In genomic region chr15:73051402-73051810, GRCh38 we compare ENCODE assay signal across 8 cellular contexts. TPM values are rescaled to one million over a fixed set of nuclear protein-coding genes. Genes with fewer than 3 reads are reported as not detected.
DNase-seq lines count a peak whose midpoint lies in the region; ATAC-seq, FAIRE-seq and TF ChIP-seq lines count a peak whose summit lies in the region.

No MANE protein-coding gene starts in this region.

- FAIRE-seq in A549 (lab: Jason Lieb, UNC): no peak

- H3K27ac Mint-ChIP-seq in T-helper 17 cell: peak overlapping the region; percentile 83

- H3K4me2 ChIP-seq in A549: peak overlapping the region; percentile 84
- H3K4me2 ChIP-seq in neuronal stem cell (ENCODE audit: insufficient read depth, low read length, poor library complexity, severe bottlenecking): peak overlapping the region; percentile 79

- H3K4me1 ChIP-seq in A549 (peaks cover 13% of the 10 kb centered on the region), neuronal stem cell (ENCODE audit: control insufficient read depth in 2 of 2, insufficient read depth in 1 of 2, low read depth in 1 of 2, low read length in 2 of 2) (peaks cover 0 to 14% of the 10 kb centered on the region in 2 donors)

- WGBS in A549 (ENCODE audit: missing lambda C conversion rate): 3% methylated on average over 31 of the region's 42 CpGs
- WGBS in neuronal stem cell (ENCODE audit: extremely low coverage in 2 of 2, insufficient read length in 2 of 2, insufficient replicate concordance in 1 of 2), 2 donors: no CpG with 5 or more reads among the region's 42 CpGs

- peak overlapping the region; percentile 98 for H3K18ac ChIP-seq in neuronal stem cell (ENCODE audit: low read length)

- H3K79me1 ChIP-seq in neuronal stem cell (ENCODE audit: low read depth, low read length): no peaks in the 10 kb centered on the region

- H2BK5ac ChIP-seq in neuronal stem cell (ENCODE audit: low read length): peak overlapping the region; percentile 91

- H3K36me3 ChIP-seq in H7 (replicated peaks; ENCODE audit: control insufficient read depth, insufficient read depth, low read length) (no peaks in the 10 kb centered on the region), neuronal stem cell (replicated peaks in 1 of 2; ENCODE audit: control insufficient read depth in 2 of 2, insufficient read depth in 2 of 2, low read length in 2 of 2) (peaks cover 0 to 4% of the 10 kb centered on the region in 2 donors)

- H3K14ac ChIP-seq in neuronal stem cell (ENCODE audit: low read length): no peak overlapping the region

- no peaks in the 10 kb centered on the region for H3K27me3 ChIP-seq in H7 (ENCODE audit: control insufficient read depth, insufficient read depth, low read length)
- no peaks in the 10 kb centered on the region for H3K27me3 ChIP-seq in neuronal stem cell (ENCODE audit: control insufficient read depth in 3 of 3, insufficient read depth in 3 of 3, low read depth in 1 of 3, low read length in 3 of 3)

- H3K9ac ChIP-seq in neuronal stem cell (ENCODE audit: low read depth, low read length, poor library complexity): peak overlapping the region; percentile 89

- H3K9me3 ChIP-seq in A549 (no peaks in the 10 kb centered on the region), T-helper 17 cell (ENCODE audit: control insufficient read depth, low read length, poor library complexity, severe bottlenecking) (no peaks in the 10 kb centered on the region), neuronal stem cell (replicated peaks in 1 of 2; ENCODE audit: control insufficient read depth in 2 of 2, insufficient read depth in 1 of 2, low read depth in 1 of 2, low read length in 2 of 2) (no peaks in the 10 kb centered on the region)

- H3K23ac ChIP-seq in neuronal stem cell (ENCODE audit: low read depth, low read length, poor library complexity): peak overlapping the region; percentile 98

- no peak overlapping the region for H2BK15ac ChIP-seq in neuronal stem cell (ENCODE audit: low read length)

- no peak overlapping the region for H2BK12ac ChIP-seq in neuronal stem cell (ENCODE audit: low read length)

- TF ChIP-seq RAD21 in A549 (conservative IDR thresholded peaks at IDR 0.05 in 1 of 2, IDR thresholded peaks at IDR 0.05 in 1 of 2): no peak

- peak; percentile 35 to 69; a peak in 5 of 6 replicates for ATAC-seq in A549
- ATAC-seq in T-helper 17 cell: peak; percentile 4

- H2BK120ac ChIP-seq in neuronal stem cell (ENCODE audit: low read depth, low read length): no peak overlapping the region

- H3K36me3 Mint-ChIP-seq in T-helper 17 cell (ENCODE audit: low read depth): peaks cover 2% of the 10 kb centered on the region

- H3K4me3 Mint-ChIP-seq in T-helper 17 cell: peak overlapping the region; percentile 89

- TF ChIP-seq EP300 in A549 (IDR thresholded peaks at IDR 0.05): no peak

- no peak overlapping the region for H4K91ac ChIP-seq in neuronal stem cell (ENCODE audit: low read depth, low read length, poor library complexity)

- peak overlapping the region; percentile 95 for H2AFZ ChIP-seq in neuronal stem cell (ENCODE audit: low read length)

- POLR2A ChIA-PET in A549 (lab: Yijun Ruan, JAX): no interaction called here

- H3K4me3 ChIP-seq in A549 (peak overlapping the region; percentile 89), H7 (ENCODE audit: insufficient read depth, low read depth, low read length) (peak overlapping the region; percentile 77), fibroblast of pulmonary artery (replicated peaks; ENCODE audit: low read depth, low read length) (peak overlapping the region; percentile 69), neuronal stem cell (ENCODE audit: low read length in 2 of 2) (peak overlapping the region; percentile 70 to 79)

- peak overlapping the region; percentile 81 to 91 for H3K27ac ChIP-seq in A549
- peak overlapping the region; percentile 98 for H3K27ac ChIP-seq in neuronal stem cell (replicated peaks; ENCODE audit: low read length)

- no peak for TF ChIP-seq POLR2A in A549 (IDR thresholded peaks at IDR 0.05; ENCODE audit: low read length)

- H3K4me1 Mint-ChIP-seq in T-helper 17 cell: peaks cover 16% of the 10 kb centered on the region

- peaks cover 8% of the 10 kb centered on the region for H3K27me3 Mint-ChIP-seq in T-helper 17 cell

- H2AK5ac ChIP-seq in neuronal stem cell (ENCODE audit: low read depth, low read length): peak overlapping the region; percentile 43

- H4K8ac ChIP-seq in neuronal stem cell (ENCODE audit: low read depth, low read length): no peak overlapping the region

- CTCF ChIA-PET in A549 (lab: Yijun Ruan, JAX): interaction anchor here (1.3 to 2.0 kb wide), 2 partner anchors 214 to 255 kb away, joined by 4 to 5 read pairs; no protein-coding TSS in a partner anchor

- peak in 1 of 2 experiments; percentile 38 for DNase-seq in A549 (ENCODE audit: low read depth in 1 of 2, low spot score in 1 of 2)
- peak; percentile 78 for DNase-seq in H7
- DNase-seq in T-helper 17 cell: peak in 1 of 3 donors; percentile 11
- no peak for DNase-seq in fibroblast of pulmonary artery (ENCODE audit: low read depth)
- DNase-seq in neuronal stem cell (ENCODE audit: low spot score): peak; percentile 18
- DNase-seq in DMS153 (lab: John Stamatoyannopoulos, UW): no peak
- no peak for DNase-seq in islet precursor cell
- DNase-seq in SK-N-DZ (ENCODE audit: low spot score): no peak

- TF ChIP-seq CTCF in A549 (IDR thresholded peaks at IDR 0.05) (no peak), fibroblast of pulmonary artery (IDR thresholded peaks at IDR 0.05; ENCODE audit: low read length, missing control alignments) (no peak)

- no peak overlapping the region for H3K4ac ChIP-seq in neuronal stem cell (ENCODE audit: low read length)

TF ChIP-seq in A549, 52 proteins besides CTCF, POLR2A, EP300 and RAD21:
- no peak for TF ChIP-seq ZSCAN20 (CRISPR knock-in tag; IDR thresholded peaks at IDR 0.05)
- no peak for TF ChIP-seq SMC3 (IDR thresholded peaks at IDR 0.05)

RNA-seq across cellular contexts. Expression of gene NEO1, which starts 0.9 kb away (rescaled TPM):
- polyA plus RNA-seq in A549 (2011; rRNA removed): 29.1 and 40.6 TPM in 2 replicates
- polyA plus RNA-seq in A549 (2012; cell fraction: cytosol; rRNA removed): 14.9 and 16.2 TPM in 2 replicates
- polyA plus RNA-seq in A549 (2012; cell fraction: nucleus; rRNA removed): 37.6 and 39.2 TPM in 2 replicates
- 26.8 to 35.1 TPM (median 30.3 TPM) in 3 replicates for polyA plus RNA-seq in A549 (2017; fragmentation: RNase III; extraction: RNeasy Plus Mini Kit Qiagen cat#74134 plus additional on column Dnase treatment)
- polyA minus RNA-seq in A549 (2011; rRNA and poly(A)+ RNA removed): 48.4 and 58.4 TPM in 2 replicates
- 26.8 and 28.9 TPM in 2 replicates for total RNA-seq in H7 (2014; rRNA removed; shearing (Covaris generic))
- total RNA-seq in T-helper 17 cell: 10 to 100 TPM; 21.9 to 22.9 TPM
- 52.5 TPM for polyA plus RNA-seq in neuronal stem cell (2013, experiment 1 of 2)
- 50.7 TPM for polyA plus RNA-seq in neuronal stem cell (2013, experiment 2 of 2)
- 13.8 and 15.6 TPM in 2 replicates for polyA plus RNA-seq in SK-N-DZ (2014; cell fraction: cytosol; rRNA removed)
- 7.7 and 20.0 TPM in 2 replicates for polyA plus RNA-seq in SK-N-DZ (2014; cell fraction: nucleus; rRNA removed)

Comparison
In these comparisons a context has a peak if more than half of its experiments do, and no peak if none do; other contexts are left out.
1. DNase-seq: peak in H7 (single experiment) and neuronal stem cell (single experiment); none in fibroblast of pulmonary artery (single experiment), DMS153 (single experiment), islet precursor cell (single experiment) and SK-N-DZ (single experiment).
2. Peak in every context shown above with its lines, with median percentiles within 50 percentile points of each other: H3K4me3 ChIP-seq.